Comparison of ENCODE assay signal across 12 cellular contexts in the genomic region with DNA sequence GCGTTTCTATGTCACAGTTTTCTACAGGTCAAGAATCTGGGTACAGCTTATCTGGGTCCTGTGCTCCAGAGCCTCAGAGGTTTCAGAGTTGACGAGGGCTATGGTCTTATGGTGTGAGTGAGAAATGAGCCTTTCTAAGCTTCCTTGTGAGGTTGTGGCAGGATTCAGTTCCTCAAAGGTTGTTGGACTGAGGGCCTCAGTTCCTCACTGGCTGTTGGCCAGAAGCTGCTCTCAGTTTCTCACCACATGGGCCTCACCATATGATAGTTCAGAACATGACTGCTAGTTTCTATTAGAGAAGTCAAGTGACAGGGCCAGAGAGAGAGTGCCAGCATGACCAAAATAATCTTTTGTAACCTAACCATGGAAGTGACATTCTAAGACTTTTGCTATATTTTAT.
A peak's percentile ranks its signal among the peaks of the same experiment; 100 is the strongest.
DNase-seq lines count a peak whose midpoint lies in the region; ATAC-seq and TF ChIP-seq lines count a peak whose summit lies in the region.
"Had no signal": no experiment of that assay in that cellular context is flagged by ENCODE, and none has a peak within 500 bp of the region (broad histone marks: within the 10 kb centered on the region; RNA-seq: fewer than 3 reads in every experiment).

No MANE protein-coding gene starts in this region.

- H3K9me3 ChIP-seq in lower lobe of right lung (no peaks in the 10 kb centered on the region), hepatocyte (ENCODE audit: low read depth) (no peaks in the 10 kb centered on the region)

- H3K36me3 ChIP-seq in lower lobe of right lung (no peaks in the 10 kb centered on the region), hepatocyte (replicated peaks; ENCODE audit: insufficient read depth, low read depth) (no peaks in the 10 kb centered on the region), GM23338 (ENCODE audit: insufficient read depth) (no peaks in the 10 kb centered on the region)

- no peaks in the 10 kb centered on the region for H3K36me3 Mint-ChIP-seq in GM23338 (ENCODE audit: low read depth)
- no peaks in the 10 kb centered on the region for H3K36me3 Mint-ChIP-seq in activated T-cell treated with anti-CD3 and anti-CD28 coated beads, Interleukin-2, amount 50 U/mL, for 4 hours (ENCODE audit: insufficient read depth)

- intact Hi-C loops in lower lobe of right lung (cut with DNase I), result no loop called here

- no peak overlapping the region for H3K4me2 ChIP-seq in hepatocyte
- no peak overlapping the region for H3K4me2 ChIP-seq in GM23338

- H3K4me3 Mint-ChIP-seq in GM23338, result no peak overlapping the region
- no peak overlapping the region for H3K4me3 Mint-ChIP-seq in activated T-cell treated with anti-CD3 and anti-CD28 coated beads, Interleukin-2, amount 50 U/mL, for 4 hours
- H3K4me3 Mint-ChIP-seq: nephron had no signal

- peaks cover 2% of the 10 kb centered on the region; the same call in 2 of the 3 replicates for H3K4me1 Mint-ChIP-seq in GM23338
- H3K4me1 Mint-ChIP-seq in activated T-cell treated with anti-CD3 and anti-CD28 coated beads, Interleukin-2, amount 50 U/mL, for 4 hours (ENCODE audit: low read depth), result no peaks in the 10 kb centered on the region
- H3K4me1 Mint-ChIP-seq: nephron had no signal

- WGBS in hepatocyte (ENCODE audit: low lambda C conversion rate, missing lambda C conversion rate), result 81% methylated on average over 2 of the region's 2 CpGs

- H3K27ac ChIP-seq in lower lobe of right lung, result no peak overlapping the region
- H3K27ac ChIP-seq in hepatocyte, result no peak overlapping the region
- no peak overlapping the region for H3K27ac ChIP-seq in GM23338 (ENCODE audit: low read depth)

- H4K20me1 ChIP-seq in hepatocyte (ENCODE audit: insufficient read depth, poor library complexity, severe bottlenecking) (no peaks in the 10 kb centered on the region), GM23338 (replicated peaks; ENCODE audit: insufficient read depth) (no peaks in the 10 kb centered on the region)

- H3K4me1 ChIP-seq in lower lobe of right lung (no peaks in the 10 kb centered on the region), hepatocyte (ENCODE audit: insufficient read depth) (no peaks in the 10 kb centered on the region), GM23338 (ENCODE audit: insufficient read depth) (no peaks in the 10 kb centered on the region)

- TF ChIP-seq CTCF in lower lobe of right lung (IDR thresholded peaks at IDR 0.05) (no peak), hepatocyte (IDR thresholded peaks at IDR 0.05; ENCODE audit: poor library complexity) (no peak), GM23338 (conservative IDR thresholded peaks at IDR 0.05; ENCODE audit: low read depth in 2 of 2) (no peak)

- no peaks in the 10 kb centered on the region for H3F3A ChIP-seq in GM23338 (replicated peaks; ENCODE audit: low read depth)

- no peaks in the 10 kb centered on the region for H3K27me3 ChIP-seq in lower lobe of right lung (ENCODE audit: low read depth)
- H3K27me3 ChIP-seq in hepatocyte, result no peaks in the 10 kb centered on the region
- H3K27me3 ChIP-seq in GM23338 (ENCODE audit: insufficient read depth), result no peaks in the 10 kb centered on the region

- H3K27ac Mint-ChIP-seq in GM23338, result no peak overlapping the region
- H3K27ac Mint-ChIP-seq: nephron had no signal

- no peak overlapping the region for H2AFZ ChIP-seq in hepatocyte
- H2AFZ ChIP-seq in GM23338, result no peak overlapping the region

- peak; percentile 98 for ATAC-seq in GM19035 (IDR thresholded peaks at IDR 0.05; ENCODE audit: unreplicated experiment)
- ATAC-seq in HG02588 (IDR thresholded peaks at IDR 0.05; ENCODE audit: unreplicated experiment), result peak; percentile 97
- peak; percentile 96 for ATAC-seq in HG03432 (IDR thresholded peaks at IDR 0.05; ENCODE audit: unreplicated experiment)
- peak; percentile 19 to 43 for ATAC-seq in lower lobe of right lung
- no peak for ATAC-seq in GM23338
- no peak for ATAC-seq in activated T-cell treated with anti-CD3 and anti-CD28 coated beads, Interleukin-2, amount 50 U/mL, for 4 hours

- no peaks in the 10 kb centered on the region for H3K79me2 ChIP-seq in hepatocyte
- H3K79me2 ChIP-seq in GM23338 (replicated peaks; ENCODE audit: insufficient read depth), result no peaks in the 10 kb centered on the region

- H3K27me3 Mint-ChIP-seq in GM23338 (ENCODE audit: insufficient read depth, low read depth, poor library complexity), result peaks cover 2% of the 10 kb centered on the region
- H3K27me3 Mint-ChIP-seq in activated T-cell treated with anti-CD3 and anti-CD28 coated beads, Interleukin-2, amount 50 U/mL, for 4 hours (ENCODE audit: low read depth), result peaks cover 2% of the 10 kb centered on the region

- H3K4me3 ChIP-seq in lower lobe of right lung (no peak overlapping the region), hepatocyte (no peak overlapping the region), GM23338 (no peak overlapping the region)

- no peaks in the 10 kb centered on the region for H3K9me2 ChIP-seq in hepatocyte (replicated peaks; ENCODE audit: insufficient read depth)
- no peaks in the 10 kb centered on the region for H3K9me2 ChIP-seq in GM23338 (ENCODE audit: insufficient read depth)

- DNase-seq in lower lobe of right lung, result no peak
- DNase-seq in hepatocyte (ENCODE audit: low spot score), result no peak
- DNase-seq in GM23338 (ENCODE audit: low spot score), result no peak
- DNase-seq in HT-29 (ENCODE audit: low spot score), result no peak
- DNase-seq in activated T-cell treated with anti-CD3 and anti-CD28 coated beads, Interleukin-2, amount 50 U/mL, for 4 hours, result no peak
- DNase-seq: amniotic stem cell, COR-L47, NCI-H1092 treated with DMSO at 0.1 percent for 48 hours had no signal

- no peaks in the 10 kb centered on the region for H3K9me3 Mint-ChIP-seq in GM23338
- H3K9me3 Mint-ChIP-seq in activated T-cell treated with anti-CD3 and anti-CD28 coated beads, Interleukin-2, amount 50 U/mL, for 4 hours, result peaks cover 6% of the 10 kb centered on the region

TF ChIP-seq in GM23338, 12 proteins besides CTCF, POLR2A, EP300 and RAD21:
- TF ChIP-seq ZNF331 (CRISPR knock-in tag; IDR thresholded peaks at IDR 0.05; ENCODE audit: low read depth) (no peak), ZNF114 (CRISPR knock-in tag; IDR thresholded peaks at IDR 0.05) (no peak), EZH2 (IDR thresholded peaks at IDR 0.05; ENCODE audit: low read depth, unreplicated experiment) (no peak), JUNB (IDR thresholded peaks at IDR 0.05; ENCODE audit: unreplicated experiment) (no peak)

Comparison
In these comparisons a context has a peak if more than half of its experiments do, and no peak if none do; other contexts are left out.
1. ATAC-seq: peak in GM19035 (single experiment), HG02588 (single experiment), HG03432 (single experiment) and lower lobe of right lung (2 of 2); none in GM23338 (single experiment) and activated T-cell treated with anti-CD3 and anti-CD28 coated beads, Interleukin-2, amount 50 U/mL, for 4 hours (0 of 2).